In the genomic region with DNA sequence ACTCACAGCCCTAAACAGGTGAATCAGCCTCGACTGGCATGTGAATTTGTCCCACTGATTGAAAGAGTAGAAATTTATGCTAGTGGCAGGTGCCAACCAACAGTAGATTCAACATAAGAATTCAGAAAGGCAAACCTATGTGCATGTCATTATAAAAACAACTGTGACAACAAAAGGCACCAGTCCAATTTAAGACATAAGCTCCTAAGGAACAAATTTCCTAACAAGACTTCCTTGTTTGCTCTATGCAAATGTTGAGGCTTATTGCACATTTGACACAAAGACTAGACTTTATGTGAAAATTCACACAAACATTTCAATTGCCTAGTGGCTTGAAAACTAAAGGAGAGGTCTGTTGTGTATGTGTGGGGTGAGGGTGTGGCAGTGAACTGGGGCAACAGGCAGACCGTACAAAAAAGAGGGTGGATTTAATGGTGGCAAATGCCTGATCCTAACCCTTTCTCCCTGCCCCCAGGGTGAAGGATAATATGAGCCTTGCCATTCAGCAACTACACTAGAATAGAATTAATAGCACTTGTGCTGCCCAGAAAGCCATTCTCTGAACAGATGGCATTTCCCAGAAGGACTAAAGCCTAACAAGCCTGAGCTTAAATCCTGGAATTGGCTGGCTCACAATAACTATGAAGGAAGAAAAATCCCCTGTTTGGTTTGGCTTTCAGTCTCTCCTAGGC, we compare ENCODE assay signal across 11 cellular contexts.
DNase-seq lines count a peak whose midpoint lies in the region; ATAC-seq and TF ChIP-seq lines count a peak whose summit lies in the region.
"Had no signal": no experiment of that assay in that cellular context is flagged by ENCODE, and none has a peak within 500 bp of the region (broad histone marks: within the 10 kb centered on the region; RNA-seq: fewer than 3 reads in every experiment).

No MANE protein-coding gene starts in this region.

- no peaks in the 10 kb centered on the region for H3K27me3 Mint-ChIP-seq in activated CD8-positive, alpha-beta T cell treated with anti-CD3 and anti-CD28 coated beads, Interleukin-2, amount 10 ng/mL, durations not matched to agents 7 days and 5 days (ENCODE audit: low read depth)

- H2AFZ ChIP-seq in hepatocyte, result no peak overlapping the region

- H3K36me3 Mint-ChIP-seq in activated CD8-positive, alpha-beta T cell treated with anti-CD3 and anti-CD28 coated beads, Interleukin-2, amount 10 ng/mL, durations not matched to agents 7 days and 5 days (ENCODE audit: low read depth), result no peaks in the 10 kb centered on the region

- ATAC-seq in HG02938 (IDR thresholded peaks at IDR 0.05; ENCODE audit: unreplicated experiment), result no peak
- no peak for ATAC-seq in HG02642 (IDR thresholded peaks at IDR 0.05; ENCODE audit: poor library complexity, unreplicated experiment)
- no peak for ATAC-seq in activated CD8-positive, alpha-beta T cell treated with anti-CD3 and anti-CD28 coated beads, Interleukin-2, amount 10 ng/mL, durations not matched to agents 7 days and 5 days
- ATAC-seq: HepG2 had no signal

- no peaks in the 10 kb centered on the region for H3K4me1 Mint-ChIP-seq in activated CD8-positive, alpha-beta T cell treated with anti-CD3 and anti-CD28 coated beads, Interleukin-2, amount 10 ng/mL, durations not matched to agents 7 days and 5 days (ENCODE audit: low read depth)

- CTCF ChIA-PET in activated CD8-positive, alpha-beta T cell treated with anti-CD3 and anti-CD28 coated beads, Interleukin-2, amount 10 ng/mL, durations not matched to agents 7 days and 5 days (lab: Charles Lee), result no interaction called here

- POLR2A ChIA-PET in activated CD8-positive, alpha-beta T cell treated with anti-CD3 and anti-CD28 coated beads, Interleukin-2, amount 10 ng/mL, durations not matched to agents 7 days and 5 days (lab: Charles Lee), result no interaction called here

- H3K79me2 ChIP-seq in hepatocyte, result no peaks in the 10 kb centered on the region

- no peak overlapping the region for H3K4me2 ChIP-seq in hepatocyte

- H3K27ac Mint-ChIP-seq in activated CD8-positive, alpha-beta T cell treated with anti-CD3 and anti-CD28 coated beads, Interleukin-2, amount 10 ng/mL, durations not matched to agents 7 days and 5 days, result no peak overlapping the region

- H3K27ac ChIP-seq in hepatocyte (peak overlapping the region; percentile 40), subcutaneous abdominal adipose tissue (ENCODE audit: low read depth, low read length) (peak overlapping the region; percentile 20)

- no peaks in the 10 kb centered on the region for H3K36me3 ChIP-seq in hepatocyte (replicated peaks; ENCODE audit: insufficient read depth, low read depth)
- H3K36me3 ChIP-seq in subcutaneous abdominal adipose tissue (ENCODE audit: control insufficient read depth in 5 of 5, insufficient read depth in 5 of 5, low read length in 5 of 5), result no peaks in the 10 kb centered on the region

- peak overlapping the region in 1 of 5 donors; percentile 2 for H3K9ac ChIP-seq in subcutaneous abdominal adipose tissue (ENCODE audit: low read length in 5 of 5)

- H3K4me3 ChIP-seq in hepatocyte (no peak overlapping the region), subcutaneous abdominal adipose tissue (ENCODE audit: low read depth in 1 of 5, low read length in 5 of 5) (no peak overlapping the region)

- H3K4me3 Mint-ChIP-seq in activated CD8-positive, alpha-beta T cell treated with anti-CD3 and anti-CD28 coated beads, Interleukin-2, amount 10 ng/mL, durations not matched to agents 7 days and 5 days, result no peak overlapping the region

- H3K9me2 ChIP-seq in hepatocyte (replicated peaks; ENCODE audit: insufficient read depth), result no peaks in the 10 kb centered on the region

- DNase-seq in NCI-H1092 (lab: John Stamatoyannopoulos, UW) (peak; percentile 80), NCI-H524 (lab: John Stamatoyannopoulos, UW) (peak; percentile 92 to 97), hepatocyte (ENCODE audit: low spot score) (no peak), RPMI8226 (no peak)
- no peak for DNase-seq in activated CD8-positive, alpha-beta T cell treated with anti-CD3 and anti-CD28 coated beads, Interleukin-2, amount 10 ng/mL, durations not matched to agents 7 days and 5 days
- DNase-seq: kidney, T-helper 2 cell had no signal

- H3K9me3 ChIP-seq in hepatocyte (ENCODE audit: low read depth), result no peaks in the 10 kb centered on the region
- H3K9me3 ChIP-seq in subcutaneous abdominal adipose tissue (ENCODE audit: control insufficient read depth in 5 of 5, low read length in 5 of 5), result no peaks in the 10 kb centered on the region

- H4K20me1 ChIP-seq in hepatocyte (ENCODE audit: insufficient read depth, poor library complexity, severe bottlenecking), result no peaks in the 10 kb centered on the region

- H3K27me3 ChIP-seq in hepatocyte (no peaks in the 10 kb centered on the region), subcutaneous abdominal adipose tissue (ENCODE audit: control insufficient read depth in 5 of 5, insufficient read depth in 4 of 5, low read length in 5 of 5) (no peaks in the 10 kb centered on the region)

- no peaks in the 10 kb centered on the region for H3K9me3 Mint-ChIP-seq in activated CD8-positive, alpha-beta T cell treated with anti-CD3 and anti-CD28 coated beads, Interleukin-2, amount 10 ng/mL, durations not matched to agents 7 days and 5 days (ENCODE audit: insufficient read depth)

- H3K4me1 ChIP-seq in hepatocyte (ENCODE audit: insufficient read depth) (peaks cover 5% of the 10 kb centered on the region), subcutaneous abdominal adipose tissue (ENCODE audit: control insufficient read depth in 5 of 5, insufficient read depth in 5 of 5, low read length in 5 of 5) (peaks cover 0 to 21% (median 9%) of the 10 kb centered on the region in 5 donors)

- TF ChIP-seq CTCF in hepatocyte (IDR thresholded peaks at IDR 0.05; ENCODE audit: poor library complexity), result no peak

- 79% methylated on average over 2 of the region's 2 CpGs for WGBS in hepatocyte (ENCODE audit: low lambda C conversion rate, missing lambda C conversion rate)

Comparison
In these comparisons a context has a peak if more than half of its experiments do, and no peak if none do; other contexts are left out.
1. DNase-seq: peak in NCI-H1092 (single experiment) and NCI-H524 (2 of 2); none in hepatocyte (single experiment), RPMI8226 (single experiment) and activated CD8-positive, alpha-beta T cell treated with anti-CD3 and anti-CD28 coated beads, Interleukin-2, amount 10 ng/mL, durations not matched to agents 7 days and 5 days (single experiment).